Comparison of ENCODE assay signal across 1 cellular context in the genomic region with DNA sequence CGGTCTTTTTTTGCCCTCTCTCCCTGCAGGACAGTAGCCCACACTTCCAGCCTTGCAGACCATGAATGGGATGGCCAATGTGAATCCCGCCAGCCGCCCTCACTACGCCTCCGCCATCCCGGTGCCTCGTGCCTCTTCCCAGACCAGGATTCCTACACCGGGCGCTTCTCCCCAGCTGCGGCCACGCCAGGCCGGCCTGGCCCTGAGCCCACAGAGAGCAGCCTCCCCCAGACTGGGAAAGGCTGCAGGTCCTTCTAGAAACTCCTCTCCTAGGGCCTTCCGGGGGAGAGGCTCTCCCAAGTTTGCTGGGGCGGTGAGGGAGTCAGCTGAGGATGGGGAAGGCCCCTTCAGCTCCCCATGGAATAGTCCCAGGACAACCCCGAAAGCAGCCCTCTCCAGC.
TF ChIP-seq lines count a peak whose summit lies in the region.

No MANE protein-coding gene starts in this region.

TF ChIP-seq in endothelial cell of umbilical vein, 7 proteins besides CTCF, POLR2A, EP300 and RAD21:
- TF ChIP-seq JUN (IDR thresholded peaks at IDR 0.05; ENCODE audit: borderline replicate concordance, insufficient read depth, insufficient read length, low read depth) (no peak), FOS (IDR thresholded peaks at IDR 0.05; ENCODE audit: borderline replicate concordance, insufficient read depth, low read length) (no peak), POLR2AphosphoS5 (IDR thresholded peaks at IDR 0.05; ENCODE audit: insufficient read depth, low read depth, low read length) (no peak), EZH2 (IDR thresholded peaks at IDR 0.05; ENCODE audit: borderline replicate concordance, low read depth, low read length, severe bottlenecking) (no peak), GATA2 (IDR thresholded peaks at IDR 0.05; ENCODE audit: insufficient read depth, insufficient read length, low read depth, low read length) (no peak), MYC (IDR thresholded peaks at IDR 0.05; ENCODE audit: low read depth, low read length) (no peak)
- TF ChIP-seq, protein P1, sequence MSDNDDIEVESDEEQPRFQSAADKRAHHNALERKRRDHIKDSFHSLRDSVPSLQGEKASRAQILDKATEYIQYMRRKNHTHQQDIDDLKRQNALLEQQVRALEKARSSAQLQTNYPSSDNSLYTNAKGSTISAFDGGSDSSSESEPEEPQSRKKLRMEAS (IDR thresholded peaks at IDR 0.05; ENCODE audit: insufficient read depth, insufficient read length): no peak
TF ChIP-seq in endothelial cell of umbilical vein: peak in this region for 0.
